12 cellular contexts compared by ENCODE assay signal in the genomic region with DNA sequence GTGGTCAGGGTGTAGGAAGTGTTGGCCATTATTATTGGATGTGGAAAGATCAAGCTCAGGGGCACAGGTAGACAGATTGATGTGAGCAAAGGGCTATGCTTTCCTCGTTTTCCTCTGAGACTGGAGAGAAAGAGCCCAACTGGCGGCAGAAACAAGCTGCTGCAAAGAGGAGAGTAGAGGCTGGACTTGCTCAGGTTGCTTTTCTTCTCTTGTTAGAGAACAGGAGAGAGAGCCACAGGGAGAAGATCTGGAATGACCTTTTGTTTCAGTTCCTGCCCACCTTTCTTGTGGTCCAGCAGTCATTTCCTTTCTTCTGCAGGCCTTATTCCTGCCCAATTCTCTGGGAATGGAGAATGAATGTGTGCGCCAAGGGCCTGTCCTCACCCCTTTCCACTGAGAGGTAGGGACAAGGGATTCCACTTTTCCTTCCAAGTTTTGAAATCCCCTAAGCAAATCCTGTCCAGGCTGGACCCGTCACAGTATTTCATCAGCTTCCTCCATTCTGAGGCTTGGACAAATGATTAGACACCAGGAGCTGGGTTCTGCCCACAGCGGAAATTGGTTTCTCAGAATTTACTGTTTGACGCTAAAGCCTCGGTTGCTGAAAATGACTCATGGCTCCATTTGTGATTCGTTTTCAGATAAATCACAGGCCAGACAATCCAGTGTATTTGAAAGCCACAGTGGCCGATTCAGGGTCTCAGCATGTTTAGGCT. TPM values are rescaled to one million over a fixed set of nuclear protein-coding genes. Genes with fewer than 3 reads are reported as not detected.
DNase-seq lines count a peak whose midpoint lies in the region; ATAC-seq and TF ChIP-seq lines count a peak whose summit lies in the region.
"Had no signal": no experiment of that assay in that cellular context is flagged by ENCODE, and none has a peak within 500 bp of the region (broad histone marks: within the 10 kb centered on the region; RNA-seq: fewer than 3 reads in every experiment).

No MANE protein-coding gene starts in this region.

- CTCF ChIA-PET in CD8-positive, alpha-beta memory T cell (lab: Charles Lee) = interaction anchor here (1.2 to 5.3 kb wide), 8 partner anchors 7 to 118 kb away, joined by 3 to 57 read pairs (median 8); no protein-coding TSS in a partner anchor

- intact Hi-C loops in left ventricle myocardium superior (cut with micrococcal nuclease) (no loop called here), esophagus squamous epithelium (cut with DNase I) (no loop called here)

- ATAC-seq in left ventricle myocardium superior (peak; percentile 95), HG03175 (IDR thresholded peaks at IDR 0.05; ENCODE audit: unreplicated experiment) (no peak)
- ATAC-seq: right lobe of liver had no signal

- no peaks in the 10 kb centered on the region for H3K36me3 ChIP-seq in CD8-positive, alpha-beta memory T cell (ENCODE audit: insufficient read depth, low read length)
- no peaks in the 10 kb centered on the region for H3K36me3 ChIP-seq in esophagus squamous epithelium
- H3K36me3 ChIP-seq: right lobe of liver had no signal

- peaks cover 0 to 74% (median 0%) of the 10 kb centered on the region in 3 donors for H3K4me1 Mint-ChIP-seq in CD8-positive, alpha-beta memory T cell

- H3K4me1 ChIP-seq in CD8-positive, alpha-beta memory T cell (ENCODE audit: insufficient read depth, low read length) = peaks cover 97% of the 10 kb centered on the region
- H3K4me1 ChIP-seq in esophagus squamous epithelium = no peaks in the 10 kb centered on the region
- H3K4me1 ChIP-seq: Caco-2, right lobe of liver had no signal

- POLR2A ChIA-PET in CD8-positive, alpha-beta memory T cell (lab: Charles Lee) = interaction anchor here (0.9 to 5.0 kb wide), 8 partner anchors 7 to 110 kb away, joined by 3 to 117 read pairs (median 4); a partner anchor contains a TSS

- peaks cover 5 to 27% (median 22%) of the 10 kb centered on the region in 3 donors for H3K36me3 Mint-ChIP-seq in CD8-positive, alpha-beta memory T cell

- H3K4me3 ChIP-seq in CD8-positive, alpha-beta memory T cell (ENCODE audit: low read length) = peak overlapping the region; percentile 26
- H3K4me3 ChIP-seq in esophagus squamous epithelium = no peak overlapping the region
- H3K4me3 ChIP-seq: right lobe of liver had no signal

- H3K27ac ChIP-seq in CD8-positive, alpha-beta memory T cell (ENCODE audit: low read depth, low read length) = peak overlapping the region; percentile 38
- H3K27ac ChIP-seq in esophagus squamous epithelium = peak overlapping the region in 2 of 4 donors; percentile 33 to 42
- H3K27ac ChIP-seq: right lobe of liver had no signal

- 69 to 73% methylated on average over 5 to 9 of the region's 9 CpGs for WGBS in esophagus squamous epithelium, 2 donors

- peak overlapping the region; percentile 86 to 99 (median 96) for H3K27ac Mint-ChIP-seq in CD8-positive, alpha-beta memory T cell

- H3K27me3 ChIP-seq in CD8-positive, alpha-beta memory T cell (ENCODE audit: insufficient read depth, low read length, poor library complexity, severe bottlenecking) = no peaks in the 10 kb centered on the region
- no peaks in the 10 kb centered on the region for H3K27me3 ChIP-seq in esophagus squamous epithelium
- H3K27me3 ChIP-seq: right lobe of liver had no signal

- peaks cover 11% of the 10 kb centered on the region for H3K9me3 ChIP-seq in CD8-positive, alpha-beta memory T cell (ENCODE audit: low read length)
- peaks cover 0 to 13% (median 0%) of the 10 kb centered on the region in 3 donors for H3K9me3 ChIP-seq in esophagus squamous epithelium
- H3K9me3 ChIP-seq: Caco-2, right lobe of liver had no signal

- peaks cover 6 to 22% (median 19%) of the 10 kb centered on the region in 5 donors for H3K9me3 Mint-ChIP-seq in CD8-positive, alpha-beta memory T cell

- peak in 1 of 4 donors; percentile 35 for TF ChIP-seq POLR2A in esophagus squamous epithelium (IDR thresholded peaks at IDR 0.05)

- no peak for TF ChIP-seq CTCF in esophagus squamous epithelium (IDR thresholded peaks at IDR 0.05)

- H3K27me3 Mint-ChIP-seq in CD8-positive, alpha-beta memory T cell = no peaks in the 10 kb centered on the region

- peak overlapping the region; percentile 29 to 89 (median 62) for H3K4me3 Mint-ChIP-seq in CD8-positive, alpha-beta memory T cell

- peak in 4 of 5 donors; percentile 37 to 80 (median 54) for DNase-seq in CD8-positive, alpha-beta memory T cell
- peak; percentile 31 for DNase-seq in M059J (ENCODE audit: low read depth)
- DNase-seq in activated T-cell treated with anti-CD3 and anti-CD28 coated beads for 4 hours = peak; percentile 37
- DNase-seq in left ventricle myocardium superior = peak; percentile 45
- no peak for DNase-seq in DMS 273 treated with DMSO at 0.1 percent for 48 hours (lab: John Stamatoyannopoulos, UW)
- no peak for DNase-seq in anterior cingulate cortex (lab: John Stamatoyannopoulos, UW)
- no peak for DNase-seq in esophagus squamous epithelium (lab: John Stamatoyannopoulos, UW)
- DNase-seq: Caco-2, NCI-H69, right lobe of liver had no signal

RNA-seq across cellular contexts. Expression of a gene that starts 16.1 kb away (rescaled TPM):
- total RNA-seq in CD8-positive, alpha-beta memory T cell = 1 to 10 TPM; 1.8 to 2.3 TPM
- polyA plus RNA-seq in CD8-positive, alpha-beta memory T cell = 0.67 TPM
- total RNA-seq in M059J (2014; rRNA removed; shearing (Covaris generic)) = not detected in 2 replicates
- not detected for total RNA-seq in left ventricle myocardium superior
- under 1 TPM in 1 of 4 donors, not detected in 3; 0.38 TPM for total RNA-seq in esophagus squamous epithelium
- total RNA-seq: Caco-2, lower leg skin, right lobe of liver had no signal

RNA-seq across cellular contexts. Expression of a gene that starts 42.5 kb away (rescaled TPM):
- total RNA-seq in CD8-positive, alpha-beta memory T cell = under 1 TPM in 1 of 2 experiments, not detected in 1; 0.13 TPM
- not detected for polyA plus RNA-seq in CD8-positive, alpha-beta memory T cell
- not detected in 2 replicates for total RNA-seq in M059J (2014; rRNA removed; shearing (Covaris generic))
- total RNA-seq in left ventricle myocardium superior = not detected
- not detected for total RNA-seq in esophagus squamous epithelium
- total RNA-seq: Caco-2, lower leg skin, right lobe of liver had no signal

Comparison
In these comparisons a context has a peak if more than half of its experiments do, and no peak if none do; other contexts are left out.
1. DNase-seq: peak in CD8-positive, alpha-beta memory T cell (4 of 5), M059J (single experiment), activated T-cell treated with anti-CD3 and anti-CD28 coated beads for 4 hours (single experiment) and left ventricle myocardium superior (single experiment); none in DMS 273 treated with DMSO at 0.1 percent for 48 hours (single experiment), anterior cingulate cortex (0 of 58) and esophagus squamous epithelium (single experiment).